ENCODE assay signal across 17 cellular contexts in genomic region chr10:71829171-71829570, GRCh38. TPM values are rescaled to one million over a fixed set of nuclear protein-coding genes. Genes with fewer than 3 reads are reported as not detected.
A peak's percentile ranks its signal among the peaks of the same experiment; 100 is the strongest.
DNase-seq lines count a peak whose midpoint lies in the region; ATAC-seq and TF ChIP-seq lines count a peak whose summit lies in the region.
"Had no signal": no experiment of that assay in that cellular context is flagged by ENCODE, and none has a peak within 500 bp of the region (broad histone marks: within the 10 kb centered on the region; RNA-seq: fewer than 3 reads in every experiment).

No MANE protein-coding gene starts in this region.

- CTCF ChIA-PET in GM10248 (lab: Yijun Ruan, JAX) = interaction anchor here (1.2 to 2.3 kb wide), 5 partner anchors 11 to 133 kb away, joined by 3 to 12 read pairs (median 3); no protein-coding TSS in a partner anchor

- POLR2A ChIA-PET in GM10248 (lab: Yijun Ruan, JAX) = no interaction called here

- in situ Hi-C loops in KBM-7 (cut with MboI; ENCODE audit: low pct_unique_long_range_greater_than_20kb, low sequenced_read_pairs) = no loop called here

- no peak overlapping the region for H3K4me3 ChIP-seq in fibroblast of villous mesenchyme (ENCODE audit: low read depth, low read length)
- H3K4me3 ChIP-seq: vagina had no signal

- no peaks in the 10 kb centered on the region for H3K9me3 Mint-ChIP-seq in nephron progenitor cell
- H3K9me3 Mint-ChIP-seq: brain, endodermal cell, nephron had no signal

- H3K4me3 Mint-ChIP-seq in nephron progenitor cell = no peak overlapping the region
- H3K4me3 Mint-ChIP-seq: brain; endodermal cell; nephron; stimulated activated naive B cell treated with anti-CD40 and anti-IgM and Interleukin-4, amounts not matched to agents 10 μg/mL and 1 μg/mL and 100 μg/mL, for 72 hours had no signal

- H3K4me1 Mint-ChIP-seq in nephron progenitor cell = peaks cover 10% of the 10 kb centered on the region
- H3K4me1 Mint-ChIP-seq: endodermal cell, nephron had no signal

- TF ChIP-seq CTCF in fibroblast of villous mesenchyme (IDR thresholded peaks at IDR 0.05; ENCODE audit: insufficient read depth, low read depth, low read length) (no peak), nephron progenitor cell (IDR thresholded peaks at IDR 0.05) (no peak), GM10248 (IDR thresholded peaks at IDR 0.05; ENCODE audit: control extremely low read depth, extremely low read depth, low read depth, missing control alignments) (no peak)

- peak; percentile 72 for DNase-seq in KBM-7
- peak; percentile 77 for DNase-seq in SIG-M5 treated with dmso at 0.1 percent for 504 hours (lab: John Stamatoyannopoulos, UW; ENCODE audit: unreplicated experiment)
- peak; percentile 36 for DNase-seq in fibroblast of villous mesenchyme (ENCODE audit: low read depth)
- DNase-seq in nephron progenitor cell = no peak
- DNase-seq in NCI-H345 treated with DMSO at 0.1 percent for 48 hours (lab: John Stamatoyannopoulos, UW; ENCODE audit: unreplicated experiment) = no peak
- no peak for DNase-seq in NCI-H2029 treated with DMSO at 0.1 percent for 48 hours (lab: John Stamatoyannopoulos, UW)
- DNase-seq in GM10248 (ENCODE audit: extremely low spot score) = no peak
- DNase-seq: activated naive CD4-positive, alpha-beta T cell treated with Interleukin-2 at 50 U/mL for 16 hours; endodermal cell; NCI-H1417 treated with DMSO at 0.1 percent for 48 hours; NCI-H510A treated with DMSO at 0.1 percent for 48 hours; stimulated activated naive B cell treated with anti-CD40 and anti-IgM and Interleukin-4, amounts not matched to agents 10 μg/mL and 1 μg/mL and 100 μg/mL, for 72 hours; T-helper 9 cell had no signal

- no peaks in the 10 kb centered on the region for H3K27me3 Mint-ChIP-seq in nephron progenitor cell (ENCODE audit: low read depth, poor library complexity)
- H3K27me3 Mint-ChIP-seq: stimulated activated naive B cell treated with anti-CD40 and anti-IgM and Interleukin-4, amounts not matched to agents 10 μg/mL and 1 μg/mL and 100 μg/mL, for 72 hours had no signal

- peaks cover 70% of the 10 kb centered on the region for H3K36me3 Mint-ChIP-seq in nephron progenitor cell (ENCODE audit: low read depth)

- no peak for ATAC-seq in esophagus mucosa

- H3K27ac Mint-ChIP-seq in nephron progenitor cell = peak overlapping the region; percentile 78
- H3K27ac Mint-ChIP-seq: endodermal cell; nephron; stimulated activated naive B cell treated with anti-CD40 and anti-IgM and Interleukin-4, amounts not matched to agents 10 μg/mL and 1 μg/mL and 100 μg/mL, for 72 hours had no signal

RNA-seq across cellular contexts. Expression of gene PSAP, which starts 21.9 kb away (rescaled TPM):
- 521 and 543 TPM in 2 replicates for total RNA-seq in fibroblast of villous mesenchyme
- total RNA-seq in esophagus mucosa = 376 TPM

RNA-seq across cellular contexts. Expression of gene VSIR, which starts 55.9 kb away (rescaled TPM):
- total RNA-seq in fibroblast of villous mesenchyme (26.1 and 57.4 TPM in 2 replicates), esophagus mucosa (45.8 TPM)

Comparison
In these comparisons a context has a peak if more than half of its experiments do, and no peak if none do; other contexts are left out.
1. DNase-seq: peak in KBM-7 (single experiment), SIG-M5 treated with dmso at 0.1 percent for 504 hours (single experiment) and fibroblast of villous mesenchyme (single experiment); none in nephron progenitor cell (single experiment), NCI-H345 treated with DMSO at 0.1 percent for 48 hours (single experiment), NCI-H2029 treated with DMSO at 0.1 percent for 48 hours (single experiment) and GM10248 (single experiment).